In genomic region chr9:89768650-89769071, GRCh38 we compare ENCODE assay signal across 20 cellular contexts.
"Had no signal": no experiment of that assay in that cellular context is flagged by ENCODE, and none has a peak within 500 bp of the region (broad histone marks: within the 10 kb centered on the region; RNA-seq: fewer than 3 reads in every experiment).

No MANE protein-coding gene starts in this region.

- H3K9me3 ChIP-seq: colonic mucosa, heart left ventricle, lower lobe of right lung, stomach had no signal

- H3K4me1 ChIP-seq: colonic mucosa, lower lobe of right lung, stomach had no signal

- H3K27me3 Mint-ChIP-seq: T-cell, type B pancreatic cell had no signal

- DNase-seq: activated CD4-positive, alpha-beta T cell treated with anti-CD3 and anti-CD28 coated beads, Interleukin-2, amount 10 ng/mL, durations not matched to agents 7 days and 5 days; activated CD4-positive, CD25-positive, alpha-beta regulatory T cell treated with anti-CD3 and anti-CD28 coated beads, Interleukin-2, amount 50 U/mL, for 72 hours; activated naive CD4-positive, alpha-beta T cell treated with Interleukin-2 at 50 U/mL for 16 hours; activated T-cell treated with anti-CD3 and anti-CD28 coated beads, Interleukin-2, amount 50 U/mL, for 1 hour; amygdala; colonic mucosa; heart left ventricle; left colon; lower lobe of right lung; naive thymus-derived CD4-positive, alpha-beta T cell; occipital lobe; stimulated activated CD4-positive, alpha-beta T cell treated with anti-CD3 and anti-CD28 coated beads, Interleukin-4, amount 100 ng/mL, for 4 hours; stomach; T-cell had no signal

- H3K36me3 ChIP-seq: colonic mucosa, heart left ventricle, lower lobe of right lung, stomach had no signal

- ATAC-seq: left colon; lower lobe of right lung; naive thymus-derived CD4-positive, alpha-beta T cell; T-cell had no signal

- H3K27me3 ChIP-seq: colonic mucosa, dorsolateral prefrontal cortex, heart left ventricle, stomach had no signal

- H3K27ac ChIP-seq: colonic mucosa, dorsolateral prefrontal cortex, epithelial cell of prostate, heart left ventricle, lower lobe of right lung, stomach, VCaP had no signal

- H3K4me3 Mint-ChIP-seq: activated CD4-positive, alpha-beta T cell treated with anti-CD3 and anti-CD28 coated beads, Interleukin-2, amount 10 ng/mL, durations not matched to agents 7 days and 5 days; naive thymus-derived CD4-positive, alpha-beta T cell; neural crest cell; T-cell; T-helper 2 cell treated with Interferon-gamma antibody and Interleukin-4, amounts not matched to agents 5 μg/mL and 100 μg/mL, for 36 hours; type B pancreatic cell had no signal

- H3K4me3 ChIP-seq: colonic mucosa, dorsolateral prefrontal cortex, heart left ventricle, lower lobe of right lung, stomach had no signal

- H3K27ac Mint-ChIP-seq: activated CD4-positive, alpha-beta T cell treated with anti-CD3 and anti-CD28 coated beads, Interleukin-2, amount 10 ng/mL, durations not matched to agents 7 days and 5 days; T-cell; T-helper 2 cell treated with Interferon-gamma antibody and Interleukin-4, amounts not matched to agents 5 μg/mL and 100 μg/mL, for 36 hours; type B pancreatic cell had no signal

- H3K4me1 Mint-ChIP-seq: neural crest cell had no signal

- H3K9me3 Mint-ChIP-seq: activated CD4-positive, alpha-beta T cell treated with anti-CD3 and anti-CD28 coated beads, Interleukin-2, amount 10 ng/mL, durations not matched to agents 7 days and 5 days; neural crest cell; T-cell; T-helper 2 cell treated with Interferon-gamma antibody and Interleukin-4, amounts not matched to agents 5 μg/mL and 100 μg/mL, for 36 hours had no signal

- H3K36me3 Mint-ChIP-seq: T-cell, type B pancreatic cell had no signal
